In the genomic region with DNA sequence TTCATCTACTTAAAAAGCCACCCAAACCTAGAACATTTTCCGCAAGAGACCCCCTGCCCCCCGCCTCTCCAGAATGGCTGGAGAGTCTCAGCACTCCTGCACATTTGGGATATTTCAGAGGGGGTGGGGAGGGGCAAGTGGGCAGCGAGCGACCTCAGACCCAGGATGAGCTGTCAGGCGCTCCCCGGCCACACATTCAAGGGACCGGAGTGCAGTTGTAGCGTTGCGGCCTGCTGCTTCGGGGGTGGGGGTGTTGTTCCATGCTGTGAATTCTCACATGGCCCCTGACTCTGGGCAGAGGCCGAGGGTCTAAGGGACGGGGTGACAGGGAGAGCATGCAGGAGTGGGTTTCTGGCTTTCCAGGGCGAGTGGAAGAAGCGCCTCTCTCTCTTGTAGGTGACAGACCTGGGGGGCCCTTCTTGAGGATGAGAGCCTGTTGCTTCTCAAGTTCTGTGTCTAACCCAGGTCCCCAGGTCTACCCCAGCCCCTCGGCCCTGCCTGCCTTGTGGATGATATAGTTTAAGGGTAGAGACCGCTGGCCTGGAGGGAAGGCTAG, we compare ENCODE assay signal across 10 cellular contexts.
DNase-seq lines count a peak whose midpoint lies in the region; ATAC-seq, FAIRE-seq and TF ChIP-seq lines count a peak whose summit lies in the region.
"Had no signal": no experiment of that assay in that cellular context is flagged by ENCODE, and none has a peak within 500 bp of the region (broad histone marks: within the 10 kb centered on the region; RNA-seq: fewer than 3 reads in every experiment).

No MANE protein-coding gene starts in this region.

- no peak for TF ChIP-seq CTCF in cardiac muscle cell (IDR thresholded peaks at IDR 0.05; ENCODE audit: low read depth, low read length)
- TF ChIP-seq CTCF in gastrocnemius medialis (IDR thresholded peaks at IDR 0.05 in 4 of 5, conservative IDR thresholded peaks at IDR 0.05 in 1 of 5): no peak
- TF ChIP-seq CTCF in D721Med (IDR thresholded peaks at IDR 0.05; ENCODE audit: insufficient read depth, missing control alignments): no peak

- no peak for TF ChIP-seq POLR2A in gastrocnemius medialis (IDR thresholded peaks at IDR 0.05)

- intact Hi-C loops in activated CD4-positive, alpha-beta memory T cell treated with anti-CD3 and anti-CD28 coated beads for 36 hours (cut with micrococcal nuclease): loop anchor here (2.0 to 5.0 kb wide), 2 partner anchors 39 to 90 kb away; no protein-coding TSS in a partner anchor
- intact Hi-C loops in gastrocnemius medialis (cut with DNase I; ENCODE audit: low total_unique reads): loop anchor here (2.0 to 5.0 kb wide), 2 partner anchors 40 to 51 kb away; no protein-coding TSS in a partner anchor

- H3K9me3 Mint-ChIP-seq in activated CD4-positive, alpha-beta memory T cell treated with anti-CD3 and anti-CD28 coated beads for 36 hours: no peaks in the 10 kb centered on the region

- in situ Hi-C loops in gastrocnemius medialis (cut with MboI; ENCODE audit: low sequenced_read_pairs in 4 of 4): no loop called here

- FAIRE-seq in GM19239 (lab: Jason Lieb, UNC): peak; percentile 47
- FAIRE-seq in D721Med (lab: Jason Lieb, UNC): no peak
- FAIRE-seq: endometrium had no signal

- peak overlapping the region; percentile 73 for H3K4me3 Mint-ChIP-seq in activated CD4-positive, alpha-beta memory T cell treated with anti-CD3 and anti-CD28 coated beads for 36 hours

- no peak for DNase-seq in GM19239 (ENCODE audit: insufficient read length, low spot score)
- no peak for DNase-seq in activated CD4-positive, alpha-beta memory T cell treated with anti-CD3 and anti-CD28 coated beads for 36 hours
- DNase-seq in cardiac muscle cell (ENCODE audit: low read depth in 1 of 2, low spot score in 1 of 2): no peak
- no peak for DNase-seq in gastrocnemius medialis
- no peak for DNase-seq in HuH-7 (ENCODE audit: low spot score)
- DNase-seq in NCI-H526 (lab: John Stamatoyannopoulos, UW): no peak
- no peak for DNase-seq in D721Med (ENCODE audit: insufficient read length, low spot score)
- no peak for DNase-seq in DMS153 (lab: John Stamatoyannopoulos, UW)
- DNase-seq: NK-92 treated with Interleukin-12 subunit alpha and Interleukin-12 subunit beta, amount 100 ng/mL, for 24 hours had no signal

- H3K9me3 ChIP-seq in cardiac muscle cell (ENCODE audit: low read depth) (no peaks in the 10 kb centered on the region), gastrocnemius medialis (no peaks in the 10 kb centered on the region)

- H3K4me1 Mint-ChIP-seq in activated CD4-positive, alpha-beta memory T cell treated with anti-CD3 and anti-CD28 coated beads for 36 hours (ENCODE audit: low read depth): peaks cover 58% of the 10 kb centered on the region

- CTCF ChIA-PET in activated CD4-positive, alpha-beta memory T cell treated with anti-CD3 and anti-CD28 coated beads for 36 hours (lab: Charles Lee): interaction anchor here (1.6 kb wide), 1 partner anchor 29 kb away, joined by 10 read pairs; no protein-coding TSS in a partner anchor

- no peaks in the 10 kb centered on the region for H3K27me3 Mint-ChIP-seq in activated CD4-positive, alpha-beta memory T cell treated with anti-CD3 and anti-CD28 coated beads for 36 hours

- H3K4me1 ChIP-seq in cardiac muscle cell (ENCODE audit: low read depth) (peaks cover 37% of the 10 kb centered on the region), gastrocnemius medialis (peaks cover 60 to 65% of the 10 kb centered on the region in 2 donors)

- POLR2A ChIA-PET in activated CD4-positive, alpha-beta memory T cell treated with anti-CD3 and anti-CD28 coated beads for 36 hours (lab: Charles Lee): interaction anchor here (0.6 to 1.8 kb wide), 4 partner anchors 14 to 47 kb away, joined by 3 to 11 read pairs (median 6); no protein-coding TSS in a partner anchor

- H3K4me3 ChIP-seq in cardiac muscle cell (no peak overlapping the region), gastrocnemius medialis (peak overlapping the region; percentile 72 to 87 (median 78))

- H3K27ac ChIP-seq in cardiac muscle cell: peak overlapping the region; percentile 82
- peak overlapping the region; percentile 85 to 96 (median 89) for H3K27ac ChIP-seq in gastrocnemius medialis

- no peaks in the 10 kb centered on the region for H3K27me3 ChIP-seq in cardiac muscle cell
- no peaks in the 10 kb centered on the region for H3K27me3 ChIP-seq in gastrocnemius medialis

- peaks cover 4% of the 10 kb centered on the region for H3K36me3 Mint-ChIP-seq in activated CD4-positive, alpha-beta memory T cell treated with anti-CD3 and anti-CD28 coated beads for 36 hours

- peak overlapping the region; percentile 73 for H3K27ac Mint-ChIP-seq in activated CD4-positive, alpha-beta memory T cell treated with anti-CD3 and anti-CD28 coated beads for 36 hours

- H3K36me3 ChIP-seq in cardiac muscle cell (no peaks in the 10 kb centered on the region), gastrocnemius medialis (no peaks in the 10 kb centered on the region)

- ATAC-seq in gastrocnemius medialis: no peak
